9 cellular contexts compared by ENCODE assay signal in genomic region chr14:77376380-77376770, GRCh38. TPM values are rescaled to one million over a fixed set of nuclear protein-coding genes. Genes with fewer than 3 reads are reported as not detected.
A peak's percentile ranks its signal among the peaks of the same experiment; 100 is the strongest.
DNase-seq lines count a peak whose midpoint lies in the region; ATAC-seq and TF ChIP-seq lines count a peak whose summit lies in the region.
"Had no signal": no experiment of that assay in that cellular context is flagged by ENCODE, and none has a peak within 500 bp of the region (broad histone marks: within the 10 kb centered on the region; RNA-seq: fewer than 3 reads in every experiment).

No MANE protein-coding gene starts in this region.

- intact Hi-C loops in activated T-helper 2 cell treated with anti-CD3 and anti-CD28 coated beads, Interferon-gamma antibody, Interleukin-2, Interleukin-4, amounts not matched to agents 10 μg/mL and 5 μg/mL and 100 μg/mL, durations not matched to agents 14 hours and 24 hours and 36 hours (cut with micrococcal nuclease): loop anchor here (5.0 kb wide), 1 partner anchor 74 kb away; no protein-coding TSS in a partner anchor

- H3K9me3 ChIP-seq in HEK293 (ENCODE audit: control insufficient read depth, insufficient read depth, low read depth, low read length): no peaks in the 10 kb centered on the region

- H3K27ac ChIP-seq in HEK293 (ENCODE audit: extremely low read depth, low read depth, low read length): peak overlapping the region; percentile 87

- ATAC-seq in GM18502 (IDR thresholded peaks at IDR 0.05; ENCODE audit: poor library complexity, unreplicated experiment): peak; percentile 21

- TF ChIP-seq CTCF in HEK293 (tag by site-specific recombination; IDR thresholded peaks at IDR 0.05) (no peak), glutamatergic neuron (IDR thresholded peaks at IDR 0.05; ENCODE audit: partially characterized antibody, unreplicated experiment) (no peak), progenitor cell of endocrine pancreas (IDR thresholded peaks at IDR 0.05; ENCODE audit: unreplicated experiment) (no peak)

- peaks cover 42% of the 10 kb centered on the region for H3K4me1 Mint-ChIP-seq in activated T-helper 2 cell treated with anti-CD3 and anti-CD28 coated beads, Interferon-gamma antibody, Interleukin-2, Interleukin-4, amounts not matched to agents 10 μg/mL and 5 μg/mL and 100 μg/mL, durations not matched to agents 14 hours and 24 hours and 36 hours (ENCODE audit: low read depth)
- peaks cover 8% of the 10 kb centered on the region for H3K4me1 Mint-ChIP-seq in glutamatergic neuron (ENCODE audit: low read depth, unreplicated experiment)
- H3K4me1 Mint-ChIP-seq in progenitor cell of endocrine pancreas (ENCODE audit: low read depth): peaks cover 19% of the 10 kb centered on the region

- H3K36me3 Mint-ChIP-seq in activated T-helper 2 cell treated with anti-CD3 and anti-CD28 coated beads, Interferon-gamma antibody, Interleukin-2, Interleukin-4, amounts not matched to agents 10 μg/mL and 5 μg/mL and 100 μg/mL, durations not matched to agents 14 hours and 24 hours and 36 hours (ENCODE audit: low read depth): peaks cover 30% of the 10 kb centered on the region
- no peaks in the 10 kb centered on the region for H3K36me3 Mint-ChIP-seq in glutamatergic neuron (ENCODE audit: unreplicated experiment)
- H3K36me3 Mint-ChIP-seq in progenitor cell of endocrine pancreas (ENCODE audit: insufficient read depth): peaks cover 5% of the 10 kb centered on the region

- peak overlapping the region; percentile 85 for H3K4me3 ChIP-seq in HEK293 (ENCODE audit: low read depth, low read length)

- peaks cover 9% of the 10 kb centered on the region for H3K9me3 Mint-ChIP-seq in activated T-helper 2 cell treated with anti-CD3 and anti-CD28 coated beads, Interferon-gamma antibody, Interleukin-2, Interleukin-4, amounts not matched to agents 10 μg/mL and 5 μg/mL and 100 μg/mL, durations not matched to agents 14 hours and 24 hours and 36 hours
- H3K9me3 Mint-ChIP-seq in glutamatergic neuron (ENCODE audit: unreplicated experiment) (no peaks in the 10 kb centered on the region), progenitor cell of endocrine pancreas (ENCODE audit: low read depth) (no peaks in the 10 kb centered on the region)
- H3K9me3 Mint-ChIP-seq: dendritic cell treated with granulocyte-macrophage colony-stimulating factor and Interleukin-4, amounts not matched to agents 40 ng/mL and 50 ng/mL, for 4 days had no signal

- CTCF ChIA-PET in HEK293 (lab: Yijun Ruan, JAX): interaction anchor here (0.6 to 1.4 kb wide), 5 partner anchors 55 to 128 kb away, joined by 4 to 7 read pairs (median 4); partner anchors contain the start of genes GSTZ1 and POMT2

- H3K4me3 Mint-ChIP-seq in activated T-helper 2 cell treated with anti-CD3 and anti-CD28 coated beads, Interferon-gamma antibody, Interleukin-2, Interleukin-4, amounts not matched to agents 10 μg/mL and 5 μg/mL and 100 μg/mL, durations not matched to agents 14 hours and 24 hours and 36 hours (ENCODE audit: low read depth): peak overlapping the region; percentile 90
- H3K4me3 Mint-ChIP-seq in glutamatergic neuron (ENCODE audit: unreplicated experiment) (peak overlapping the region; percentile 92), progenitor cell of endocrine pancreas (ENCODE audit: low read depth) (peak overlapping the region; percentile 88)
- H3K4me3 Mint-ChIP-seq: dendritic cell treated with granulocyte-macrophage colony-stimulating factor and Interleukin-4, amounts not matched to agents 40 ng/mL and 50 ng/mL, for 4 days had no signal

- DNase-seq in NCI-H1092 (lab: John Stamatoyannopoulos, UW): peak; percentile 20
- DNase-seq in activated T-helper 2 cell treated with anti-CD3 and anti-CD28 coated beads, Interferon-gamma antibody, Interleukin-2, Interleukin-4, amounts not matched to agents 10 μg/mL and 5 μg/mL and 100 μg/mL, durations not matched to agents 14 hours and 24 hours and 36 hours (ENCODE audit: low spot score): no peak
- peak; percentile 34 for DNase-seq in glutamatergic neuron
- DNase-seq in progenitor cell of endocrine pancreas (ENCODE audit: low spot score, unreplicated experiment): no peak
- no peak for DNase-seq in NCI-H1105 (lab: John Stamatoyannopoulos, UW)
- DNase-seq in retina: no peak

- no peaks in the 10 kb centered on the region for H3K36me3 ChIP-seq in HEK293 (ENCODE audit: control insufficient read depth in 2 of 2, insufficient read depth in 1 of 2, low read length in 2 of 2)

- POLR2A ChIA-PET in HEK293 (lab: Yijun Ruan, JAX): interaction anchor here (1.0 to 1.8 kb wide), 8 partner anchors 10 to 82 kb away, joined by 3 to 11 read pairs (median 4); partner anchors contain the start of genes AHSA1, GSTZ1 and POMT2

- H3K27me3 Mint-ChIP-seq in activated T-helper 2 cell treated with anti-CD3 and anti-CD28 coated beads, Interferon-gamma antibody, Interleukin-2, Interleukin-4, amounts not matched to agents 10 μg/mL and 5 μg/mL and 100 μg/mL, durations not matched to agents 14 hours and 24 hours and 36 hours (ENCODE audit: low read depth): peaks cover 2% of the 10 kb centered on the region
- no peaks in the 10 kb centered on the region for H3K27me3 Mint-ChIP-seq in glutamatergic neuron (ENCODE audit: unreplicated experiment)
- no peaks in the 10 kb centered on the region for H3K27me3 Mint-ChIP-seq in progenitor cell of endocrine pancreas
- H3K27me3 Mint-ChIP-seq: dendritic cell treated with granulocyte-macrophage colony-stimulating factor and Interleukin-4, amounts not matched to agents 40 ng/mL and 50 ng/mL, for 4 days had no signal

- peak overlapping the region; percentile 89 for H3K27ac Mint-ChIP-seq in activated T-helper 2 cell treated with anti-CD3 and anti-CD28 coated beads, Interferon-gamma antibody, Interleukin-2, Interleukin-4, amounts not matched to agents 10 μg/mL and 5 μg/mL and 100 μg/mL, durations not matched to agents 14 hours and 24 hours and 36 hours
- peak overlapping the region; percentile 90 for H3K27ac Mint-ChIP-seq in glutamatergic neuron (ENCODE audit: unreplicated experiment)
- peak overlapping the region; percentile 96 for H3K27ac Mint-ChIP-seq in progenitor cell of endocrine pancreas
- H3K27ac Mint-ChIP-seq: dendritic cell treated with granulocyte-macrophage colony-stimulating factor and Interleukin-4, amounts not matched to agents 40 ng/mL and 50 ng/mL, for 4 days had no signal

- H3K4me1 ChIP-seq in HEK293 (ENCODE audit: control insufficient read depth, insufficient read depth, low read length): peaks cover 23% of the 10 kb centered on the region

TF ChIP-seq in HEK293, 187 proteins besides CTCF, POLR2A, EP300 and RAD21 (continues in another document):
- TF ChIP-seq GLIS1 (tag by site-specific recombination; IDR thresholded peaks at IDR 0.05) (no peak), ZNF146 (tag by site-specific recombination; IDR thresholded peaks at IDR 0.05) (no peak), ZNF335 (tag by site-specific recombination; conservative IDR thresholded peaks at IDR 0.05) (0 out of 2 replicates have a peak, but pooled peaks have one; percentile 19)
- TF ChIP-seq, protein P1, sequence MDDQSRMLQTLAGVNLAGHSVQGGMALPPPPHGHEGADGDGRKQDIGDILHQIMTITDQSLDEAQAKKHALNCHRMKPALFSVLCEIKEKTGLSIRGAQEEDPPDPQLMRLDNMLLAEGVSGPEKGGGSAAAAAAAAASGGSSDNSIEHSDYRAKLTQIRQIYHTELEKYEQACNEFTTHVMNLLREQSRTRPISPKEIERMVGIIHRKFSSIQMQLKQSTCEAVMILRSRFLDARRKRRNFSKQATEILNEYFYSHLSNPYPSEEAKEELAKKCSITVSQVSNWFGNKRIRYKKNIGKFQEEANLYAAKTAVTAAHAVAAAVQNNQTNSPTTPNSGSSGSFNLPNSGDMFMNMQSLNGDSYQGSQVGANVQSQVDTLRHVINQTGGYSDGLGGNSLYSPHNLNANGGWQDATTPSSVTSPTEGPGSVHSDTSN (CRISPR knock-in tag; IDR thresholded peaks at IDR 0.05): no peak
- TF ChIP-seq, protein P2, sequence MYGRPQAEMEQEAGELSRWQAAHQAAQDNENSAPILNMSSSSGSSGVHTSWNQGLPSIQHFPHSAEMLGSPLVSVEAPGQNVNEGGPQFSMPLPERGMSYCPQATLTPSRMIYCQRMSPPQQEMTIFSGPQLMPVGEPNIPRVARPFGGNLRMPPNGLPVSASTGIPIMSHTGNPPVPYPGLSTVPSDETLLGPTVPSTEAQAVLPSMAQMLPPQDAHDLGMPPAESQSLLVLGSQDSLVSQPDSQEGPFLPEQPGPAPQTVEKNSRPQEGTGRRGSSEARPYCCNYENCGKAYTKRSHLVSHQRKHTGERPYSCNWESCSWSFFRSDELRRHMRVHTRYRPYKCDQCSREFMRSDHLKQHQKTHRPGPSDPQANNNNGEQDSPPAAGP (tag by site-specific recombination; IDR thresholded peaks at IDR 0.05): no peak

RNA-seq across cellular contexts. Expression of gene TMED8, which starts 0.5 kb away (rescaled TPM):
- 28.0 and 29.0 TPM in 2 replicates for total RNA-seq in activated T-helper 2 cell treated with anti-CD3 and anti-CD28 coated beads, Interferon-gamma antibody, Interleukin-2, Interleukin-4, amounts not matched to agents 10 μg/mL and 5 μg/mL and 100 μg/mL, durations not matched to agents 14 hours and 24 hours and 36 hours
- total RNA-seq in glutamatergic neuron (ENCODE audit: unreplicated experiment) (9.8 TPM), progenitor cell of endocrine pancreas (18.4 and 18.7 TPM in 2 replicates)

RNA-seq across cellular contexts. Expression of gene SAMD15, which starts 0.8 kb away (rescaled TPM):
- total RNA-seq in activated T-helper 2 cell treated with anti-CD3 and anti-CD28 coated beads, Interferon-gamma antibody, Interleukin-2, Interleukin-4, amounts not matched to agents 10 μg/mL and 5 μg/mL and 100 μg/mL, durations not matched to agents 14 hours and 24 hours and 36 hours: 0.41 and 0.57 TPM in 2 replicates
- total RNA-seq in glutamatergic neuron (ENCODE audit: unreplicated experiment): 0.47 TPM
- total RNA-seq in progenitor cell of endocrine pancreas: 9.5 and 10.7 TPM in 2 replicates

RNA-seq across cellular contexts. Expression of gene NOXRED1, which starts 46.9 kb away (rescaled TPM):
- total RNA-seq in activated T-helper 2 cell treated with anti-CD3 and anti-CD28 coated beads, Interferon-gamma antibody, Interleukin-2, Interleukin-4, amounts not matched to agents 10 μg/mL and 5 μg/mL and 100 μg/mL, durations not matched to agents 14 hours and 24 hours and 36 hours: 0.23 and 0.25 TPM in 2 replicates
- 0.69 TPM for total RNA-seq in glutamatergic neuron (ENCODE audit: unreplicated experiment)
- 1.2 and 1.8 TPM in 2 replicates for total RNA-seq in progenitor cell of endocrine pancreas

RNA-seq across cellular contexts. Expression of gene GSTZ1, which starts 55.5 kb away (rescaled TPM):
- total RNA-seq in activated T-helper 2 cell treated with anti-CD3 and anti-CD28 coated beads, Interferon-gamma antibody, Interleukin-2, Interleukin-4, amounts not matched to agents 10 μg/mL and 5 μg/mL and 100 μg/mL, durations not matched to agents 14 hours and 24 hours and 36 hours: 11.7 and 12.6 TPM in 2 replicates
- total RNA-seq in glutamatergic neuron (ENCODE audit: unreplicated experiment): 23.1 TPM
- total RNA-seq in progenitor cell of endocrine pancreas: 29.0 and 31.2 TPM in 2 replicates

RNA-seq across cellular contexts. Expression of gene POMT2, which starts 55.7 kb away (rescaled TPM):
- 23.4 and 27.7 TPM in 2 replicates for total RNA-seq in activated T-helper 2 cell treated with anti-CD3 and anti-CD28 coated beads, Interferon-gamma antibody, Interleukin-2, Interleukin-4, amounts not matched to agents 10 μg/mL and 5 μg/mL and 100 μg/mL, durations not matched to agents 14 hours and 24 hours and 36 hours
- 41.5 TPM for total RNA-seq in glutamatergic neuron (ENCODE audit: unreplicated experiment)
- total RNA-seq in progenitor cell of endocrine pancreas: 65.5 and 66.9 TPM in 2 replicates

Comparison
In these comparisons a context has a peak if more than half of its experiments do, and no peak if none do; other contexts are left out.
1. DNase-seq: peak in NCI-H1092 (single experiment) and glutamatergic neuron (single experiment); none in activated T-helper 2 cell treated with anti-CD3 and anti-CD28 coated beads, Interferon-gamma antibody, Interleukin-2, Interleukin-4, amounts not matched to agents 10 μg/mL and 5 μg/mL and 100 μg/mL, durations not matched to agents 14 hours and 24 hours and 36 hours (single experiment), progenitor cell of endocrine pancreas (single experiment), NCI-H1105 (single experiment) and retina (single experiment).
2. Peak in every context shown above with its lines, with median percentiles within 50 percentile points of each other: H3K27ac Mint-ChIP-seq and H3K4me3 Mint-ChIP-seq.